In genomic region chr6:156719720-156720563, GRCh38 we compare ENCODE assay signal across 8 cellular contexts. TPM values are rescaled to one million over a fixed set of nuclear protein-coding genes. Genes with fewer than 3 reads are reported as not detected.
DNase-seq lines count a peak whose midpoint lies in the region; ATAC-seq and TF ChIP-seq lines count a peak whose summit lies in the region.

No MANE protein-coding gene starts in this region.

- H3K9me3 Mint-ChIP-seq in T-helper 1 cell treated with Interleukin-12 subunit alpha and Interleukin-12 subunit beta and Interleukin-4 antibody, amounts not matched to agents 30 μg/mL and 1 μg/mL, for 36 hours = no peaks in the 10 kb centered on the region

- no peak for TF ChIP-seq CTCF in ascending aorta (IDR thresholded peaks at IDR 0.05)

- no peaks in the 10 kb centered on the region for H3K36me3 Mint-ChIP-seq in T-helper 1 cell treated with Interleukin-12 subunit alpha and Interleukin-12 subunit beta and Interleukin-4 antibody, amounts not matched to agents 30 μg/mL and 1 μg/mL, for 36 hours (ENCODE audit: low read depth)

- peak overlapping the region; percentile 45 for H3K27ac Mint-ChIP-seq in T-helper 1 cell treated with Interleukin-12 subunit alpha and Interleukin-12 subunit beta and Interleukin-4 antibody, amounts not matched to agents 30 μg/mL and 1 μg/mL, for 36 hours

- H3K27ac ChIP-seq in BLaER1 treated with 17β-estradiol and CSF1 and Interleukin-3, amounts not matched to agents 10 nM and 100 nM = peak overlapping the region; percentile 74 to 87 (median 83)
- peak overlapping the region; percentile 91 for H3K27ac ChIP-seq in ascending aorta

- DNase-seq in ascending aorta (ENCODE audit: low spot score in 2 of 2) (peak; percentile 80 to 96), hypothalamus (lab: John Stamatoyannopoulos, UW) (peak in 46 of 51 donors; percentile 8 to 78 (median 55)), skeletal muscle cell (ENCODE audit: low read depth) (peak; percentile 94), NCI-H82 treated with DMSO at 0.1 percent for 48 hours (lab: John Stamatoyannopoulos, UW; ENCODE audit: unreplicated experiment) (no peak)

- intact Hi-C loops in ascending aorta (cut with DNase I) = loop anchor here (1.0 kb wide), 2 partner anchors 33 to 55 kb away; no protein-coding TSS in a partner anchor

- ATAC-seq in GM19351 (IDR thresholded peaks at IDR 0.05; ENCODE audit: unreplicated experiment) (peak; percentile 69), HG03460 (IDR thresholded peaks at IDR 0.05; ENCODE audit: unreplicated experiment) (peak; percentile 71)

- H3K4me1 ChIP-seq in BLaER1 treated with 17β-estradiol and CSF1 and Interleukin-3, amounts not matched to agents 10 nM and 100 nM = peaks cover 24 to 35% (median 32%) of the 10 kb centered on the region in 10 experiments
- peaks cover 4 to 11% of the 10 kb centered on the region in 2 donors for H3K4me1 ChIP-seq in ascending aorta

- no peaks in the 10 kb centered on the region for H3K36me3 ChIP-seq in BLaER1 treated with 17β-estradiol and CSF1 and Interleukin-3, amounts not matched to agents 10 nM and 100 nM
- no peaks in the 10 kb centered on the region for H3K36me3 ChIP-seq in ascending aorta

- H3K9ac ChIP-seq in BLaER1 treated with 17β-estradiol and CSF1 and Interleukin-3, amounts not matched to agents 10 nM and 100 nM = peak overlapping the region; percentile 67 to 81 (median 77)

- no peaks in the 10 kb centered on the region for H3K27me3 ChIP-seq in BLaER1 treated with 17β-estradiol and CSF1 and Interleukin-3, amounts not matched to agents 10 nM and 100 nM
- no peaks in the 10 kb centered on the region for H3K27me3 ChIP-seq in ascending aorta

- peak overlapping the region; percentile 37 to 61 (median 44) for H3K4me3 ChIP-seq in BLaER1 treated with 17β-estradiol and CSF1 and Interleukin-3, amounts not matched to agents 10 nM and 100 nM
- H3K4me3 ChIP-seq in ascending aorta = peak overlapping the region; percentile 34 to 56
- peak overlapping the region; percentile 25 for H3K4me3 ChIP-seq in skeletal muscle cell (ENCODE audit: low read depth, low read length)

- peaks cover 8% of the 10 kb centered on the region for H3K4me1 Mint-ChIP-seq in T-helper 1 cell treated with Interleukin-12 subunit alpha and Interleukin-12 subunit beta and Interleukin-4 antibody, amounts not matched to agents 30 μg/mL and 1 μg/mL, for 36 hours (ENCODE audit: low read depth)

- H3K4me2 ChIP-seq in BLaER1 treated with 17β-estradiol and CSF1 and Interleukin-3, amounts not matched to agents 10 nM and 100 nM = peak overlapping the region; percentile 79 to 94 (median 87)

- no peaks in the 10 kb centered on the region for H4K20me1 ChIP-seq in BLaER1 treated with 17β-estradiol and CSF1 and Interleukin-3, amounts not matched to agents 10 nM and 100 nM

- peak overlapping the region; percentile 77 for H3K4me3 Mint-ChIP-seq in T-helper 1 cell treated with Interleukin-12 subunit alpha and Interleukin-12 subunit beta and Interleukin-4 antibody, amounts not matched to agents 30 μg/mL and 1 μg/mL, for 36 hours

- H3K9me3 ChIP-seq in BLaER1 treated with 17β-estradiol and CSF1 and Interleukin-3, amounts not matched to agents 10 nM and 100 nM (replicated peaks in 1 of 11) = peaks cover 0 to 3% (median 0%) of the 10 kb centered on the region in 11 experiments; a peak in 1 of 22 replicates
- H3K9me3 ChIP-seq in ascending aorta = no peaks in the 10 kb centered on the region

- H3K27me3 Mint-ChIP-seq in T-helper 1 cell treated with Interleukin-12 subunit alpha and Interleukin-12 subunit beta and Interleukin-4 antibody, amounts not matched to agents 30 μg/mL and 1 μg/mL, for 36 hours (ENCODE audit: low read depth) = peaks cover 10% of the 10 kb centered on the region

RNA-seq across cellular contexts. Expression of gene ARID1B, which starts 57.2 kb away (rescaled TPM):
- 97.9 TPM for total RNA-seq in ascending aorta
